ENCODE assay signal across 20 cellular contexts in the genomic region with DNA sequence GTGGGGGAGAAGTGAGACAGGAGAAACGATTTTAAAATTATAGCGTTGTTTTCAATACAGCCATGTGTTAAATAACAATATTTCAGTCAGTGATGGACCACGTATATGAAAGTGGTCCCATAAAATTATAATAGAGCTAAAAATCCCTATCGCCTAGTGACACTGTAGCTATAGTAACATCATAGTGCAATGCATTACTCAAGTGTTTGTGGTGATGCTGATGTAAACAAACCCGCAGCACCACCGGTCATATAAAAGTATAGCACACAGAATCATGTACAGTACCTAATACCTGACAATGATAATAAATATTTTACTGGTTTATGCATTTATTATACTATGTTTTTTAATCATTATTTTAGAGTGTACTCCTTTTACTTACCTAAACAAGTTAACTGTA.
"Had no signal": no experiment of that assay in that cellular context is flagged by ENCODE, and none has a peak within 500 bp of the region (broad histone marks: within the 10 kb centered on the region; RNA-seq: fewer than 3 reads in every experiment).

No MANE protein-coding gene starts in this region.

- H3K4me3 ChIP-seq: SJCRH30 had no signal

- H3K27me3 ChIP-seq: SJCRH30 had no signal

- H3K36me3 ChIP-seq: SJCRH30 had no signal

- H3K9me3 ChIP-seq: SJCRH30 had no signal

- H3K27ac ChIP-seq: RWPE1, SJCRH30 had no signal

- DNase-seq: KBM-7, MV-4-11, NCI-H1048, NCI-H1105 treated with DMSO at 0.1 percent for 48 hours, NCI-H1417 treated with DMSO at 0.1 percent for 48 hours, NCI-H146, NCI-H1694 treated with DMSO at 0.1 percent for 48 hours, NCI-H1930, NCI-H2081, NCI-H2107, NCI-H2171 treated with DMSO at 0.1 percent for 48 hours, NCI-H345, NCI-H446 treated with DMSO at 0.1 percent for 48 hours, NCI-H510A treated with DMSO at 0.1 percent for 48 hours, NCI-H526, NCI-H774, PC-3, SHP77 treated with DMSO at 0.1 percent for 48 hours, SJCRH30 had no signal
